ENCODE assay signal across 24 cellular contexts in the genomic region with DNA sequence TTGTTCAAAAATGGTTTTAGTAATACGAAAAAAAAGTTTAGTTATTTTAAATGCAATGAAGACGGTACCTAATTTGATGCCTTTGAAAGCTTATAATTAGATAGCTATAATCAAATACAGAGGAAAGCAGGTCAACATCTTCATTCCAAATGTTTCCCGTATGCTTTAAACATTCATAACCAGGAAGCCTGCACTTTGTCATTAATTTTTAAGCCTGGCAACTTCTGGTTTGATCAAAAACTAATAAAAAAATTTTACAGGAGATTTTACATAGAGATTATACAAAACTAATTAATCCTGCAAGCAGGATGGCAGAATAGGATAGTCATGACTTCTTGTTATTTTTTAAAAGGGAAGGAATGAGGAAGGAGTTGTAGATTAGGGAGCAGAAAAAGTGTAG.
DNase-seq lines count a peak whose midpoint lies in the region; ATAC-seq, FAIRE-seq and TF ChIP-seq lines count a peak whose summit lies in the region.
"Had no signal": no experiment of that assay in that cellular context is flagged by ENCODE, and none has a peak within 500 bp of the region (broad histone marks: within the 10 kb centered on the region; RNA-seq: fewer than 3 reads in every experiment).

No MANE protein-coding gene starts in this region.

- H3K36me3 ChIP-seq in SK-N-SH (replicated peaks in 1 of 2; ENCODE audit: control insufficient read depth in 1 of 2, insufficient read depth in 2 of 2, low read length in 1 of 2) (no peaks in the 10 kb centered on the region), neural progenitor cell (peaks cover 9% of the 10 kb centered on the region), osteoblast (ENCODE audit: insufficient read depth, low read length) (no peaks in the 10 kb centered on the region), MM.1S (replicated peaks; ENCODE audit: insufficient read depth, low read length) (no peaks in the 10 kb centered on the region)
- H3K36me3 ChIP-seq: BE2C; BLaER1 treated with 17β-estradiol and CSF1 and Interleukin-3, amounts not matched to agents 10 nM and 100 nM had no signal

- H3K4me1 Mint-ChIP-seq in neural progenitor cell = peaks cover 18% of the 10 kb centered on the region
- H3K4me1 Mint-ChIP-seq: CD8-positive, alpha-beta memory T cell had no signal

- H3K27ac ChIP-seq in SK-N-SH (ENCODE audit: low read depth in 2 of 2, low read length in 1 of 2) (peak overlapping the region; percentile 14 to 97; a peak in 3 of 4 replicates), neural progenitor cell (peak overlapping the region; percentile 29), osteoblast (ENCODE audit: low read depth, low read length) (no peak overlapping the region), MM.1S (ENCODE audit: low read length) (no peak overlapping the region)
- H3K27ac ChIP-seq: A549; BLaER1 treated with 17β-estradiol and CSF1 and Interleukin-3, amounts not matched to agents 10 nM and 100 nM; GM23248 had no signal

- H3K79me2 ChIP-seq in SK-N-SH (ENCODE audit: insufficient read depth) (no peaks in the 10 kb centered on the region), neural progenitor cell (ENCODE audit: low read depth) (no peaks in the 10 kb centered on the region), osteoblast (ENCODE audit: insufficient read depth, low read length) (no peaks in the 10 kb centered on the region), MM.1S (ENCODE audit: low read length) (no peaks in the 10 kb centered on the region)

- H3K4me3 ChIP-seq in LNCaP clone FGC (ENCODE audit: low read depth, low read length) = no peak overlapping the region
- H3K4me3 ChIP-seq in SK-N-SH (ENCODE audit: low read depth in 2 of 2, low read length in 1 of 2) = no peak overlapping the region
- no peak overlapping the region for H3K4me3 ChIP-seq in neural progenitor cell
- no peak overlapping the region for H3K4me3 ChIP-seq in osteoblast (ENCODE audit: insufficient read depth, low read length)
- H3K4me3 ChIP-seq in MM.1S (ENCODE audit: low read length) = no peak overlapping the region
- H3K4me3 ChIP-seq: A549; BLaER1 treated with 17β-estradiol and CSF1 and Interleukin-3, amounts not matched to agents 10 nM and 100 nM; GM23248 had no signal

- peak; percentile 31; the same call in 1 of the 2 replicates for TF ChIP-seq RAD21 in SK-N-SH (IDR thresholded peaks at IDR 0.05; ENCODE audit: low read length)

- H3K27me3 Mint-ChIP-seq in neural progenitor cell (ENCODE audit: insufficient read depth, low read depth) = peaks cover 4% of the 10 kb centered on the region
- H3K27me3 Mint-ChIP-seq: CD4-positive, alpha-beta T cell; CD8-positive, alpha-beta memory T cell had no signal

- H3K4me1 ChIP-seq in SK-N-SH (ENCODE audit: control insufficient read depth in 1 of 2, insufficient read depth in 2 of 2, low read depth in 1 of 2, low read length in 1 of 2) = peaks cover 5 to 15% of the 10 kb centered on the region in 2 experiments; a peak in 2 of 4 replicates
- peaks cover 59% of the 10 kb centered on the region for H3K4me1 ChIP-seq in neural progenitor cell
- no peaks in the 10 kb centered on the region for H3K4me1 ChIP-seq in osteoblast (ENCODE audit: insufficient read depth, low read length)
- no peaks in the 10 kb centered on the region for H3K4me1 ChIP-seq in MM.1S (ENCODE audit: low read length)
- H3K4me1 ChIP-seq: A549; BLaER1 treated with 17β-estradiol and CSF1 and Interleukin-3, amounts not matched to agents 10 nM and 100 nM had no signal

- H3K4me3 Mint-ChIP-seq in neural progenitor cell = no peak overlapping the region
- H3K4me3 Mint-ChIP-seq: CD14-positive monocyte; CD4-positive, alpha-beta T cell; CD8-positive, alpha-beta memory T cell had no signal

- no peak for ATAC-seq in GM21390 (IDR thresholded peaks at IDR 0.05; ENCODE audit: unreplicated experiment)
- no peak for ATAC-seq in HG02970 (IDR thresholded peaks at IDR 0.05; ENCODE audit: low FRiP score, unreplicated experiment)
- ATAC-seq: A549 had no signal

- POLR2A ChIA-PET in SK-N-SH (lab: Yijun Ruan, JAX) = no interaction called here

- H3K9me3 Mint-ChIP-seq in neural progenitor cell = no peaks in the 10 kb centered on the region
- H3K9me3 Mint-ChIP-seq: CD4-positive, alpha-beta T cell; CD8-positive, alpha-beta memory T cell had no signal

- peak; percentile 36 for FAIRE-seq in islet of Langerhans (lab: Jason Lieb, UNC)
- FAIRE-seq: A549, GM12891, GM18507 had no signal

- TF ChIP-seq EP300 in SK-N-SH (IDR thresholded peaks at IDR 0.05; ENCODE audit: borderline replicate concordance in 1 of 2, low read depth in 1 of 2, low read length in 1 of 2) = peak in 1 of 2 experiments; percentile 91; a peak in 2 of 4 replicates

- no peaks in the 10 kb centered on the region for H3F3A ChIP-seq in SK-N-SH (replicated peaks; ENCODE audit: insufficient read depth)
- H3F3A ChIP-seq in neural progenitor cell (ENCODE audit: low read depth) = peaks cover 23% of the 10 kb centered on the region
- no peaks in the 10 kb centered on the region for H3F3A ChIP-seq in MM.1S (ENCODE audit: insufficient read depth, low read length)

- H3K9ac ChIP-seq in SK-N-SH (no peak overlapping the region), neural progenitor cell (no peak overlapping the region), MM.1S (ENCODE audit: low read length) (no peak overlapping the region)
- H3K9ac ChIP-seq: BLaER1 treated with 17β-estradiol and CSF1 and Interleukin-3, amounts not matched to agents 10 nM and 100 nM; GM23248 had no signal

- peaks cover 2% of the 10 kb centered on the region for H3K36me3 Mint-ChIP-seq in neural progenitor cell
- H3K36me3 Mint-ChIP-seq: CD14-positive monocyte had no signal

- H3K9me3 ChIP-seq in SK-N-SH (no peaks in the 10 kb centered on the region), neural progenitor cell (ENCODE audit: low read depth) (no peaks in the 10 kb centered on the region), osteoblast (ENCODE audit: low read depth, low read length) (no peaks in the 10 kb centered on the region), MM.1S (replicated peaks; ENCODE audit: insufficient read depth, low read length) (no peaks in the 10 kb centered on the region)
- H3K9me3 ChIP-seq: A549; BE2C; BLaER1 treated with 17β-estradiol and CSF1 and Interleukin-3, amounts not matched to agents 10 nM and 100 nM had no signal

- H3K27ac Mint-ChIP-seq in neural progenitor cell = no peak overlapping the region
- H3K27ac Mint-ChIP-seq: CD14-positive monocyte; CD4-positive, alpha-beta T cell had no signal

- DNase-seq in LNCaP clone FGC (ENCODE audit: low read depth) (peak; percentile 42), SK-N-SH (no peak), neural progenitor cell (ENCODE audit: low spot score) (no peak), osteoblast (ENCODE audit: insufficient read length, low spot score, missing footprints) (no peak), MM.1S (no peak)
- DNase-seq: 8988T; ACHN; AML-193; CD4-positive, alpha-beta T cell; CD8-positive, alpha-beta memory T cell; DMS 273 treated with DMSO at 0.1 percent for 48 hours; DMS79; GF-D8; H7 had no signal

- H2AFZ ChIP-seq in SK-N-SH (ENCODE audit: low read depth) (no peak overlapping the region), neural progenitor cell (replicated peaks) (no peak overlapping the region), osteoblast (ENCODE audit: low read length) (no peak overlapping the region), MM.1S (ENCODE audit: low read length) (no peak overlapping the region)
- H2AFZ ChIP-seq: GM23248 had no signal

- 33% methylated on average over 3 of the region's 3 CpGs for WGBS in SK-N-SH (ENCODE audit: low lambda C conversion rate)

- no peaks in the 10 kb centered on the region for H3K27me3 ChIP-seq in SK-N-SH (ENCODE audit: insufficient read depth)
- H3K27me3 ChIP-seq in neural progenitor cell = no peaks in the 10 kb centered on the region
- H3K27me3 ChIP-seq in osteoblast (ENCODE audit: insufficient read depth, low read length) = no peaks in the 10 kb centered on the region
- no peaks in the 10 kb centered on the region for H3K27me3 ChIP-seq in MM.1S (replicated peaks; ENCODE audit: insufficient read depth, low read length)
- H3K27me3 ChIP-seq: BE2C; BLaER1 treated with 17β-estradiol and CSF1 and Interleukin-3, amounts not matched to agents 10 nM and 100 nM had no signal

- H3K4me2 ChIP-seq in SK-N-SH (no peak overlapping the region), neural progenitor cell (peak overlapping the region; percentile 51), osteoblast (ENCODE audit: insufficient read depth, low read length) (no peak overlapping the region), MM.1S (ENCODE audit: low read depth, low read length) (no peak overlapping the region)
- H3K4me2 ChIP-seq: A549; BLaER1 treated with 17β-estradiol and CSF1 and Interleukin-3, amounts not matched to agents 10 nM and 100 nM had no signal

- H3K9me2 ChIP-seq in SK-N-SH (no peaks in the 10 kb centered on the region), MM.1S (replicated peaks; ENCODE audit: insufficient read depth, low read length) (no peaks in the 10 kb centered on the region)

- H4K20me1 ChIP-seq in SK-N-SH (ENCODE audit: insufficient read depth) (no peaks in the 10 kb centered on the region), neural progenitor cell (ENCODE audit: low read depth) (no peaks in the 10 kb centered on the region), osteoblast (ENCODE audit: insufficient read depth, low read length) (no peaks in the 10 kb centered on the region), MM.1S (ENCODE audit: insufficient read depth, low read length) (no peaks in the 10 kb centered on the region)
- H4K20me1 ChIP-seq: BLaER1 treated with 17β-estradiol and CSF1 and Interleukin-3, amounts not matched to agents 10 nM and 100 nM had no signal

- CTCF ChIA-PET in SK-N-SH (lab: Yijun Ruan, JAX) = interaction anchor here (1.2 kb wide), 1 partner anchor 65 kb away, joined by 3 read pairs; no protein-coding TSS in a partner anchor

- TF ChIP-seq CTCF in LNCaP clone FGC (IDR thresholded peaks at IDR 0.05; ENCODE audit: control insufficient read depth, extremely low read depth, insufficient read depth) (no peak), SK-N-SH (IDR thresholded peaks at IDR 0.05) (no peak), neural progenitor cell (IDR thresholded peaks at IDR 0.05) (no peak), osteoblast (IDR thresholded peaks at IDR 0.05; ENCODE audit: extremely low read depth, low read depth, low read length) (no peak), MM.1S (IDR thresholded peaks at IDR 0.05; ENCODE audit: low read length) (no peak)

TF ChIP-seq in SK-N-SH, 30 proteins besides CTCF, POLR2A, EP300 and RAD21:
- TF ChIP-seq JUND (IDR thresholded peaks at IDR 0.05) (no peak), GATA2 (CRISPR knock-in tag; IDR thresholded peaks at IDR 0.05) (0 out of 2 replicates have a peak, but pooled peaks have one; percentile 12), RCOR1 (IDR thresholded peaks at IDR 0.05; ENCODE audit: low read length) (peak; percentile 76), TCF12 (IDR thresholded peaks at IDR 0.05) (peak; percentile 34; the same call in 1 of the 2 replicates), CHD2 (IDR thresholded peaks at IDR 0.05; ENCODE audit: low read length, partially characterized antibody) (peak; percentile 18)

Comparison
In these comparisons a context has a peak if more than half of its experiments do, and no peak if none do; other contexts are left out.
1. H3K27ac ChIP-seq: peak in SK-N-SH (2 of 2) and neural progenitor cell (single experiment); none in osteoblast (single experiment) and MM.1S (single experiment).